ENCODE assay signal across 1 cellular context in genomic region chr7:73978681-73979563, GRCh38.
TF ChIP-seq lines count a peak whose summit lies in the region.

No MANE protein-coding gene starts in this region.

TF ChIP-seq in HepG2, 621 proteins besides CTCF, POLR2A, EP300 and RAD21 (continued from another document and continues in another):
- TF ChIP-seq ZNF407 (CRISPR knock-in tag; IDR thresholded peaks at IDR 0.05; ENCODE audit: not compliant biosample characterization) = no peak
- no peak for TF ChIP-seq MTF1 (CRISPR knock-in tag; IDR thresholded peaks at IDR 0.05)
- TF ChIP-seq ZNF746 (CRISPR knock-in tag; IDR thresholded peaks at IDR 0.05) = no peak
- TF ChIP-seq FOXA1 (IDR thresholded peaks at IDR 0.05) = no peak
- peak; percentile 23; the same call in 1 of the 2 replicates for TF ChIP-seq FOXA1 (CRISPR knock-in tag; IDR thresholded peaks at IDR 0.05)
- no peak for TF ChIP-seq ZNF841 (CRISPR knock-in tag; IDR thresholded peaks at IDR 0.05; ENCODE audit: borderline replicate concordance)
- no peak for TF ChIP-seq ATF1 (CRISPR knock-in tag; IDR thresholded peaks at IDR 0.05)
- no peak for TF ChIP-seq MTF2 (CRISPR knock-in tag; IDR thresholded peaks at IDR 0.05; ENCODE audit: borderline replicate concordance)
- peak; percentile 59; the same call in 1 of the 2 replicates for TF ChIP-seq ERF (CRISPR knock-in tag; IDR thresholded peaks at IDR 0.05)
- TF ChIP-seq ZNF572 (CRISPR knock-in tag; IDR thresholded peaks at IDR 0.05) = no peak
- TF ChIP-seq ZNF652 (CRISPR knock-in tag; IDR thresholded peaks at IDR 0.05; ENCODE audit: borderline replicate concordance, low read depth) = no peak
- no peak for TF ChIP-seq MAF1 (CRISPR knock-in tag; IDR thresholded peaks at IDR 0.05; ENCODE audit: borderline replicate concordance)
- no peak for TF ChIP-seq GPBP1L1 (CRISPR knock-in tag; IDR thresholded peaks at IDR 0.05)
- TF ChIP-seq ZNF333 (CRISPR knock-in tag; IDR thresholded peaks at IDR 0.05; ENCODE audit: borderline replicate concordance) = no peak
- no peak for TF ChIP-seq ZNF30 (CRISPR knock-in tag; IDR thresholded peaks at IDR 0.05)
- no peak for TF ChIP-seq IRX3 (CRISPR knock-in tag; IDR thresholded peaks at IDR 0.05; ENCODE audit: borderline replicate concordance, low read depth)
- no peak for TF ChIP-seq ATF4 (CRISPR knock-in tag; IDR thresholded peaks at IDR 0.05)
- TF ChIP-seq ZSCAN29 (CRISPR knock-in tag; conservative IDR thresholded peaks at IDR 0.05) = no peak
- no peak for TF ChIP-seq ZSCAN22 (CRISPR knock-in tag; IDR thresholded peaks at IDR 0.05)
- TF ChIP-seq CC2D1A (CRISPR knock-in tag; IDR thresholded peaks at IDR 0.05) = no peak
- 0 out of 2 replicates have a peak, but pooled peaks have one; percentile 34 for TF ChIP-seq ZBTB43 (CRISPR knock-in tag; conservative IDR thresholded peaks at IDR 0.05)
- no peak for TF ChIP-seq ZNF605 (CRISPR knock-in tag; IDR thresholded peaks at IDR 0.05)
- no peak for TF ChIP-seq ZSCAN30 (CRISPR knock-in tag; IDR thresholded peaks at IDR 0.05)
- peak; percentile 78 for TF ChIP-seq ZNF574 (CRISPR knock-in tag; IDR thresholded peaks at IDR 0.05)
- TF ChIP-seq ZFP37 (CRISPR knock-in tag; IDR thresholded peaks at IDR 0.05; ENCODE audit: borderline replicate concordance) = no peak
- TF ChIP-seq ZBED4 (CRISPR knock-in tag; IDR thresholded peaks at IDR 0.05; ENCODE audit: borderline replicate concordance) = no peak
- TF ChIP-seq MLX (CRISPR knock-in tag; IDR thresholded peaks at IDR 0.05) = no peak; the same call in 1 of the 2 replicates
- TF ChIP-seq RARG (CRISPR knock-in tag; IDR thresholded peaks at IDR 0.05; ENCODE audit: low read depth) = no peak
- TF ChIP-seq NCOA5 (CRISPR knock-in tag; IDR thresholded peaks at IDR 0.05) = no peak
- TF ChIP-seq CREM (IDR thresholded peaks at IDR 0.05) = peak; percentile 52; the same call in 1 of the 2 replicates
- no peak for TF ChIP-seq CREM (CRISPR knock-in tag; IDR thresholded peaks at IDR 0.05)
- no peak for TF ChIP-seq HCFC1 (IDR thresholded peaks at IDR 0.05; ENCODE audit: low read depth, low read length)
- TF ChIP-seq NR2F2 (IDR thresholded peaks at IDR 0.05; ENCODE audit: borderline replicate concordance, low read depth) = no peak
- no peak for TF ChIP-seq SNAPC5 (CRISPR knock-in tag; IDR thresholded peaks at IDR 0.05; ENCODE audit: borderline replicate concordance)
- no peak for TF ChIP-seq TFDP1 (CRISPR knock-in tag; IDR thresholded peaks at IDR 0.05; ENCODE audit: borderline replicate concordance)
- TF ChIP-seq NKX3-1 (CRISPR knock-in tag; IDR thresholded peaks at IDR 0.05) = no peak
- no peak for TF ChIP-seq MBD4 (IDR thresholded peaks at IDR 0.05; ENCODE audit: borderline replicate concordance, low read length)
- TF ChIP-seq BORCS8-MEF2B (CRISPR knock-in tag; IDR thresholded peaks at IDR 0.05) = no peak
- no peak for TF ChIP-seq ZNF124 (CRISPR knock-in tag; IDR thresholded peaks at IDR 0.05)
- no peak for TF ChIP-seq NFYC (CRISPR knock-in tag; IDR thresholded peaks at IDR 0.05)
- 0 out of 2 replicates have a peak, but pooled peaks have one; percentile 28 for TF ChIP-seq ISL2 (CRISPR knock-in tag; IDR thresholded peaks at IDR 0.05)
- TF ChIP-seq ZNF230 (CRISPR knock-in tag; IDR thresholded peaks at IDR 0.05) = no peak
- peak; percentile 53; the same call in 1 of the 2 replicates for TF ChIP-seq DR1 (CRISPR knock-in tag; IDR thresholded peaks at IDR 0.05)
- TF ChIP-seq ZNF17 (CRISPR knock-in tag; IDR thresholded peaks at IDR 0.05) = no peak
- peak; percentile 42; the same call in 1 of the 2 replicates for TF ChIP-seq KDM6A (CRISPR knock-in tag; IDR thresholded peaks at IDR 0.05; ENCODE audit: low read depth)
- TF ChIP-seq LBX2 (CRISPR knock-in tag; IDR thresholded peaks at IDR 0.05; ENCODE audit: borderline replicate concordance) = no peak
